18 cellular contexts compared by ENCODE assay signal in the genomic region with DNA sequence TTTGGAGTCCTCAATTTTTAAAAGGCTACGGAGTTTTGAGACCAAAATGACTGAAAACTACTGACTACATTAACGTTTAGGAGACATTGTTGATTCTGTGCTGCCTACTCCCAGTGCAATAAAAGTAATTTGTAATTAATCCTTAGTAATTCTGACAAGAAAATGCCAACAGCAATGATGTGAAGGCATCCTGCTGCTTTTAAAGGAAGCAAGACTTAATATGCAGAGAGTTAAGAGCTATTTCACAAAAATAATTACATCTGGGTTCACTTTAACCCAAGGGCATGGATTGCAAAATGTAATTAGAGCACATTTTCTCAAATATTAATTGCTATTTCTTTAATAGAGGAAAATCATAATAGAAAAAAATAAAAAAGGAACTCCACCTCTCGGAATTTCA. TPM values are rescaled to one million over a fixed set of nuclear protein-coding genes. Genes with fewer than 3 reads are reported as not detected.
A peak's percentile ranks its signal among the peaks of the same experiment; 100 is the strongest.
DNase-seq lines count a peak whose midpoint lies in the region; ATAC-seq and TF ChIP-seq lines count a peak whose summit lies in the region.
"Had no signal": no experiment of that assay in that cellular context is flagged by ENCODE, and none has a peak within 500 bp of the region (broad histone marks: within the 10 kb centered on the region; RNA-seq: fewer than 3 reads in every experiment).

No MANE protein-coding gene starts in this region.

- H3K9ac ChIP-seq in BLaER1 treated with 17β-estradiol and CSF1 and Interleukin-3, amounts not matched to agents 10 nM and 100 nM = peak overlapping the region in 7 of 11 experiments; percentile 59 to 84 (median 70); a peak in 11 of 22 replicates
- no peak overlapping the region for H3K9ac ChIP-seq in SK-N-MC (ENCODE audit: insufficient read length)

- peak overlapping the region in 10 of 11 experiments; percentile 64 to 97 (median 88); a peak in 19 of 22 replicates for H3K27ac ChIP-seq in BLaER1 treated with 17β-estradiol and CSF1 and Interleukin-3, amounts not matched to agents 10 nM and 100 nM
- H3K27ac ChIP-seq in SK-N-MC (peak overlapping the region; percentile 98), left lung (peak overlapping the region; percentile 20 to 83), suprapubic skin (peak overlapping the region; percentile 43)

- no peak for TF ChIP-seq EP300 in suprapubic skin (IDR thresholded peaks at IDR 0.05)

- TF ChIP-seq POLR2A in suprapubic skin (IDR thresholded peaks at IDR 0.05) = no peak

- no peak overlapping the region for H3K4me3 ChIP-seq in BLaER1 treated with 17β-estradiol and CSF1 and Interleukin-3, amounts not matched to agents 10 nM and 100 nM
- H3K4me3 ChIP-seq in SK-N-MC (peak overlapping the region; percentile 68), left lung (no peak overlapping the region), suprapubic skin (no peak overlapping the region)

- no peaks in the 10 kb centered on the region for H3K27me3 ChIP-seq in BLaER1 treated with 17β-estradiol and CSF1 and Interleukin-3, amounts not matched to agents 10 nM and 100 nM
- no peaks in the 10 kb centered on the region for H3K27me3 ChIP-seq in left lung
- H3K27me3 ChIP-seq in suprapubic skin = no peaks in the 10 kb centered on the region

- peak overlapping the region in 8 of 11 experiments; percentile 58 to 93 (median 79); a peak in 15 of 22 replicates for H3K4me2 ChIP-seq in BLaER1 treated with 17β-estradiol and CSF1 and Interleukin-3, amounts not matched to agents 10 nM and 100 nM

- H3K4me1 ChIP-seq in BLaER1 treated with 17β-estradiol and CSF1 and Interleukin-3, amounts not matched to agents 10 nM and 100 nM = peaks cover 11 to 92% (median 65%) of the 10 kb centered on the region in 10 experiments
- H3K4me1 ChIP-seq in left lung (peaks cover 6 to 51% of the 10 kb centered on the region in 2 donors), suprapubic skin (peaks cover 13% of the 10 kb centered on the region)
- H3K4me1 ChIP-seq: Caco-2 had no signal

- H3K9me3 ChIP-seq in BLaER1 treated with 17β-estradiol and CSF1 and Interleukin-3, amounts not matched to agents 10 nM and 100 nM (replicated peaks in 1 of 11) = 0 out of 22 replicates have a peak, but pooled peaks cover 0 to 5% (median 0%) of the 10 kb centered on the region in 11 experiments
- H3K9me3 ChIP-seq in SK-N-MC (ENCODE audit: low read depth, low read length) = no peaks in the 10 kb centered on the region
- H3K9me3 ChIP-seq in left lung = no peaks in the 10 kb centered on the region
- no peaks in the 10 kb centered on the region for H3K9me3 ChIP-seq in suprapubic skin
- H3K9me3 ChIP-seq: Caco-2 had no signal

- intact Hi-C loops in left lung (cut with DNase I) = no loop called here

- WGBS in suprapubic skin = 54% methylated on average over 3 of the region's 3 CpGs

- no peaks in the 10 kb centered on the region for H4K20me1 ChIP-seq in BLaER1 treated with 17β-estradiol and CSF1 and Interleukin-3, amounts not matched to agents 10 nM and 100 nM

- TF ChIP-seq CTCF in left lung (IDR thresholded peaks at IDR 0.05) (no peak), suprapubic skin (IDR thresholded peaks at IDR 0.05) (no peak)

- DNase-seq in SK-N-MC (ENCODE audit: low read depth, low spot score) = peak; percentile 99
- no peak for DNase-seq in left lung
- no peak for DNase-seq in suprapubic skin (ENCODE audit: low spot score in 2 of 2)
- DNase-seq: 8988T; Caco-2; CD4-positive, alpha-beta T cell; DMS153; GDM1; GOT3; H7; HFFc6; KBM-7 had no signal

- no peak for ATAC-seq in left lung
- no peak for ATAC-seq in HG03442 (IDR thresholded peaks at IDR 0.05; ENCODE audit: unreplicated experiment)
- no peak for ATAC-seq in GM18511 (IDR thresholded peaks at IDR 0.05; ENCODE audit: unreplicated experiment)
- ATAC-seq in HG02938 (IDR thresholded peaks at IDR 0.05; ENCODE audit: unreplicated experiment) = no peak
- ATAC-seq: HCT116 had no signal

- no peaks in the 10 kb centered on the region for H3K36me3 ChIP-seq in BLaER1 treated with 17β-estradiol and CSF1 and Interleukin-3, amounts not matched to agents 10 nM and 100 nM
- H3K36me3 ChIP-seq in SK-N-MC (ENCODE audit: insufficient read depth, low read length) (no peaks in the 10 kb centered on the region), left lung (no peaks in the 10 kb centered on the region), suprapubic skin (no peaks in the 10 kb centered on the region)

RNA-seq across cellular contexts. Expression of a gene that starts 22.6 kb away (rescaled TPM):
- total RNA-seq in left lung (1 to 10 TPM; 2.1 to 4.8 TPM), suprapubic skin (1 to 10 TPM in 3 of 4 donors, under 1 TPM in 1; 0.23 to 4.0 (median 1.4) TPM)
- total RNA-seq: Daoy, H7, HFFc6 had no signal

Comparison
In these comparisons a context has a peak if more than half of its experiments do, and no peak if none do; other contexts are left out.
1. H3K27ac ChIP-seq: peak in every context shown above with its lines; median percentile 98 in SK-N-MC; 88 in BLaER1 treated with 17β-estradiol and CSF1 and Interleukin-3, amounts not matched to agents 10 nM and 100 nM; 52 in left lung; 43 in suprapubic skin.